ENCODE assay signal across 8 cellular contexts in genomic region chr10:50417906-50418697, GRCh38.
DNase-seq lines count a peak whose midpoint lies in the region; FAIRE-seq and TF ChIP-seq lines count a peak whose summit lies in the region.

No MANE protein-coding gene starts in this region.

- TF ChIP-seq CTCF in epithelial cell of proximal tubule (conservative IDR thresholded peaks at IDR 0.05; ENCODE audit: low read depth, low read length) = no peak

- TF ChIP-seq POLR2A in GM12891 (IDR thresholded peaks at IDR 0.05; ENCODE audit: low read depth, low read length) = no peak

- peak; percentile 54 for FAIRE-seq in GM12891 (lab: Jason Lieb, UNC)

- DNase-seq in GM12891 (ENCODE audit: insufficient read length, low spot score) (peak; percentile 53), H7 (peak; percentile 80), LoVo (ENCODE audit: low spot score) (peak; percentile 91), epithelial cell of proximal tubule (ENCODE audit: low read depth) (no peak), SHP77 treated with DMSO at 0.1 percent for 48 hours (lab: John Stamatoyannopoulos, UW) (no peak)
- DNase-seq in activated CD8-positive, alpha-beta memory T cell treated with anti-CD3 and anti-CD28 coated beads, Interleukin-2, amount 50 U/mL, for 24 hours (ENCODE audit: extremely low read depth) = peak; percentile 17
- DNase-seq in stimulated activated naive CD4-positive, alpha-beta T cell treated with Interleukin-2 at 50 U/mL for 16 hours (lab: John Stamatoyannopoulos, UW) = peak; percentile 21

- no peaks in the 10 kb centered on the region for H3K36me3 ChIP-seq in H7 (replicated peaks; ENCODE audit: control insufficient read depth, insufficient read depth, low read length)

- peak overlapping the region; percentile 45 for H3K4me3 ChIP-seq in H7 (ENCODE audit: insufficient read depth, low read depth, low read length)
- peak overlapping the region; percentile 74 for H3K4me3 ChIP-seq in epithelial cell of proximal tubule (ENCODE audit: low read depth, low read length)
- H3K4me3 ChIP-seq in mononuclear cell (ENCODE audit: low read length) = peak overlapping the region; percentile 60

- peaks cover 50% of the 10 kb centered on the region for H3K4me1 ChIP-seq in mononuclear cell (ENCODE audit: insufficient read depth, low read length)

- no peaks in the 10 kb centered on the region for H3K9me3 ChIP-seq in mononuclear cell (ENCODE audit: low read depth, low read length)

- H3K27me3 ChIP-seq in H7 (ENCODE audit: control insufficient read depth, insufficient read depth, low read length) (no peaks in the 10 kb centered on the region), mononuclear cell (ENCODE audit: insufficient read depth, low read length) (no peaks in the 10 kb centered on the region)

TF ChIP-seq in GM12891, 5 proteins besides CTCF, POLR2A, EP300 and RAD21:
- TF ChIP-seq TAF1 (IDR thresholded peaks at IDR 0.05; ENCODE audit: low read depth, low read length) (no peak), SPI1 (IDR thresholded peaks at IDR 0.05; ENCODE audit: low read depth, low read length) (no peak), POLR2AphosphoS5 (IDR thresholded peaks at IDR 0.05; ENCODE audit: low read depth, low read length) (no peak), PAX5 (IDR thresholded peaks at IDR 0.05; ENCODE audit: insufficient read depth, low read length, severe bottlenecking) (no peak), POU2F2 (IDR thresholded peaks at IDR 0.05; ENCODE audit: low read depth, low read length) (no peak)

Comparison
In these comparisons a context has a peak if more than half of its experiments do, and no peak if none do; other contexts are left out.
1. DNase-seq: peak in GM12891 (single experiment), H7 (single experiment), LoVo (single experiment), activated CD8-positive, alpha-beta memory T cell treated with anti-CD3 and anti-CD28 coated beads, Interleukin-2, amount 50 U/mL, for 24 hours (single experiment) and stimulated activated naive CD4-positive, alpha-beta T cell treated with Interleukin-2 at 50 U/mL for 16 hours (single experiment); none in epithelial cell of proximal tubule (single experiment) and SHP77 treated with DMSO at 0.1 percent for 48 hours (single experiment).
2. Peak in every context shown above with its lines, with median percentiles within 50 percentile points of each other: H3K4me3 ChIP-seq.